In genomic region chr20:2005831-2006426, GRCh38 we compare ENCODE assay signal across 1 cellular context.
TF ChIP-seq lines count a peak whose summit lies in the region.

No MANE protein-coding gene starts in this region.

TF ChIP-seq in HepG2, 621 proteins besides CTCF, POLR2A, EP300 and RAD21 (continued from another document and continues in another):
- TF ChIP-seq, protein P1, sequence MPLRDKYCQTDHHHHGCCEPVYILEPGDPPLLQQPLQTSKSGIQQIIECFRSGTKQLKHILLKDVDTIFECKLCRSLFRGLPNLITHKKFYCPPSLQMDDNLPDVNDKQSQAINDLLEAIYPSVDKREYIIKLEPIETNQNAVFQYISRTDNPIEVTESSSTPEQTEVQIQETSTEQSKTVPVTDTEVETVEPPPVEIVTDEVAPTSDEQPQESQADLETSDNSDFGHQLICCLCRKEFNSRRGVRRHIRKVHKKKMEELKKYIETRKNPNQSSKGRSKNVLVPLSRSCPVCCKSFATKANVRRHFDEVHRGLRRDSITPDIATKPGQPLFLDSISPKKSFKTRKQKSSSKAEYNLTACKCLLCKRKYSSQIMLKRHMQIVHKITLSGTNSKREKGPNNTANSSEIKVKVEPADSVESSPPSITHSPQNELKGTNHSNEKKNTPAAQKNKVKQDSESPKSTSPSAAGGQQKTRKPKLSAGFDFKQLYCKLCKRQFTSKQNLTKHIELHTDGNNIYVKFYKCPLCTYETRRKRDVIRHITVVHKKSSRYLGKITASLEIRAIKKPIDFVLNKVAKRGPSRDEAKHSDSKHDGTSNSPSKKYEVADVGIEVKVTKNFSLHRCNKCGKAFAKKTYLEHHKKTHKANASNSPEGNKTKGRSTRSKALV (CRISPR knock-in tag; IDR thresholded peaks at IDR 0.05): peak; percentile 97
- TF ChIP-seq ZZZ3 (CRISPR knock-in tag; IDR thresholded peaks at IDR 0.05; ENCODE audit: borderline replicate concordance): peak; percentile 63; the same call in 1 of the 2 replicates
- peak; percentile 93 for TF ChIP-seq ZBTB1 (CRISPR knock-in tag; IDR thresholded peaks at IDR 0.05; ENCODE audit: borderline replicate concordance)
- TF ChIP-seq, protein P2, sequence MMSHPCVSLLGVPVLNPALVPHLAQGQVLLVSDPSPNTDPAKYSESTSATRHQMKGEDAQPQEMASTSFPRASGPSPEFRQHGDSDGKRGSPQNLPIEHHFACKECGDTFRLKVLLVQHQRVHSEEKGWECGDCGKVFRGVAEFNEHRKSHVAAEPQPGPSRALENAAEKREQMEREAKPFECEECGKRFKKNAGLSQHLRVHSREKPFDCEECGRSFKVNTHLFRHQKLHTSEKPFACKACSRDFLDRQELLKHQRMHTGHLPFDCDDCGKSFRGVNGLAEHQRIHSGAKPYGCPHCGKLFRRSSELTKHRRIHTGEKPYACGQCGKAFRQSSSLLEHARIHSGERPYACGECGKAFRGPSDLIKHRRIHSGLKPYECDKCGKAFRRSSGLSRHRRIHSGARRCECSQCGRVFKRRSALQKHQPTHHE (CRISPR knock-in tag; IDR thresholded peaks at IDR 0.05; ENCODE audit: borderline replicate concordance): peak; percentile 97
- TF ChIP-seq, protein P3, sequence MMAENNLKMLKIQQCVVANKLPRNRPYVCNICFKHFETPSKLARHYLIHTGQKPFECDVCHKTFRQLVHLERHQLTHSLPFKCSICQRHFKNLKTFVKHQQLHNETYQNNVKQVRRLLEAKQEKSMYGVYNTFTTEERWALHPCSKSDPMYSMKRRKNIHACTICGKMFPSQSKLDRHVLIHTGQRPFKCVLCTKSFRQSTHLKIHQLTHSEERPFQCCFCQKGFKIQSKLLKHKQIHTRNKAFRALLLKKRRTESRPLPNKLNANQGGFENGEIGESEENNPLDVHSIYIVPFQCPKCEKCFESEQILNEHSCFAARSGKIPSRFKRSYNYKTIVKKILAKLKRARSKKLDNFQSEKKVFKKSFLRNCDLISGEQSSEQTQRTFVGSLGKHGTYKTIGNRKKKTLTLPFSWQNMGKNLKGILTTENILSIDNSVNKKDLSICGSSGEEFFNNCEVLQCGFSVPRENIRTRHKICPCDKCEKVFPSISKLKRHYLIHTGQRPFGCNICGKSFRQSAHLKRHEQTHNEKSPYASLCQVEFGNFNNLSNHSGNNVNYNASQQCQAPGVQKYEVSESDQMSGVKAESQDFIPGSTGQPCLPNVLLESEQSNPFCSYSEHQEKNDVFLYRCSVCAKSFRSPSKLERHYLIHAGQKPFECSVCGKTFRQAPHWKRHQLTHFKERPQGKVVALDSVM (CRISPR knock-in tag; IDR thresholded peaks at IDR 0.05): no peak; the same call in 1 of the 2 replicates
- TF ChIP-seq CREB3 (CRISPR knock-in tag; IDR thresholded peaks at IDR 0.05): peak; percentile 97
- TF ChIP-seq ETS1 (CRISPR knock-in tag; IDR thresholded peaks at IDR 0.05): peak; percentile 95
- TF ChIP-seq SIX1 (CRISPR knock-in tag; IDR thresholded peaks at IDR 0.05; ENCODE audit: borderline replicate concordance): peak; percentile 90
- TF ChIP-seq ARHGAP35 (CRISPR knock-in tag; IDR thresholded peaks at IDR 0.05; ENCODE audit: borderline replicate concordance): peak; percentile 98; the same call in 1 of the 2 replicates
- TF ChIP-seq ZMYM3 (CRISPR knock-in tag; IDR thresholded peaks at IDR 0.05): peak; percentile 22; the same call in 1 of the 2 replicates
- peak; percentile 67; the same call in 1 of the 2 replicates for TF ChIP-seq SKIL (CRISPR knock-in tag; IDR thresholded peaks at IDR 0.05; ENCODE audit: borderline replicate concordance)
- peak; percentile 97 for TF ChIP-seq HMGXB3 (CRISPR knock-in tag; IDR thresholded peaks at IDR 0.05; ENCODE audit: borderline replicate concordance)
- no peak for TF ChIP-seq SRSF4 (IDR thresholded peaks at IDR 0.05; ENCODE audit: low read depth, low read length, poor library complexity, severe bottlenecking)
- peak; percentile 88; the same call in 1 of the 2 replicates for TF ChIP-seq PREB (CRISPR knock-in tag; IDR thresholded peaks at IDR 0.05)
- TF ChIP-seq, protein P4, sequence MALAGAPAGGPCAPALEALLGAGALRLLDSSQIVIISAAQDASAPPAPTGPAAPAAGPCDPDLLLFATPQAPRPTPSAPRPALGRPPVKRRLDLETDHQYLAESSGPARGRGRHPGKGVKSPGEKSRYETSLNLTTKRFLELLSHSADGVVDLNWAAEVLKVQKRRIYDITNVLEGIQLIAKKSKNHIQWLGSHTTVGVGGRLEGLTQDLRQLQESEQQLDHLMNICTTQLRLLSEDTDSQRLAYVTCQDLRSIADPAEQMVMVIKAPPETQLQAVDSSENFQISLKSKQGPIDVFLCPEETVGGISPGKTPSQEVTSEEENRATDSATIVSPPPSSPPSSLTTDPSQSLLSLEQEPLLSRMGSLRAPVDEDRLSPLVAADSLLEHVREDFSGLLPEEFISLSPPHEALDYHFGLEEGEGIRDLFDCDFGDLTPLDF (CRISPR knock-in tag; IDR thresholded peaks at IDR 0.05): peak; percentile 72
- TF ChIP-seq, protein P5, sequence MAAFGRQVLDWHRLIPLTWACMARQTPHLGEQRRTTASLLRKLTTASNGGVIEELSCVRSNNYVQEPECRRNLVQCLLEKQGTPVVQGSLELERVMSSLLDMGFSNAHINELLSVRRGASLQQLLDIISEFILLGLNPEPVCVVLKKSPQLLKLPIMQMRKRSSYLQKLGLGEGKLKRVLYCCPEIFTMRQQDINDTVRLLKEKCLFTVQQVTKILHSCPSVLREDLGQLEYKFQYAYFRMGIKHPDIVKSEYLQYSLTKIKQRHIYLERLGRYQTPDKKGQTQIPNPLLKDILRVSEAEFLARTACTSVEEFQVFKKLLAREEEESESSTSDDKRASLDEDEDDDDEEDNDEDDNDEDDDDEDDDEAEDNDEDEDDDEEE (CRISPR knock-in tag; IDR thresholded peaks at IDR 0.05): peak; percentile 97
- TF ChIP-seq, protein P6, sequence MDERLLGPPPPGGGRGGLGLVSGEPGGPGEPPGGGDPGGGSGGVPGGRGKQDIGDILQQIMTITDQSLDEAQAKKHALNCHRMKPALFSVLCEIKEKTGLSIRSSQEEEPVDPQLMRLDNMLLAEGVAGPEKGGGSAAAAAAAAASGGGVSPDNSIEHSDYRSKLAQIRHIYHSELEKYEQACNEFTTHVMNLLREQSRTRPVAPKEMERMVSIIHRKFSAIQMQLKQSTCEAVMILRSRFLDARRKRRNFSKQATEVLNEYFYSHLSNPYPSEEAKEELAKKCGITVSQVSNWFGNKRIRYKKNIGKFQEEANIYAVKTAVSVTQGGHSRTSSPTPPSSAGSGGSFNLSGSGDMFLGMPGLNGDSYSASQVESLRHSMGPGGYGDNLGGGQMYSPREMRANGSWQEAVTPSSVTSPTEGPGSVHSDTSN (CRISPR knock-in tag; IDR thresholded peaks at IDR 0.05): no peak
- TF ChIP-seq RNF2 (conservative IDR thresholded peaks at IDR 0.05; ENCODE audit: low read depth): no peak
- peak; percentile 95; the same call in 1 of the 2 replicates for TF ChIP-seq MAF1 (CRISPR knock-in tag; IDR thresholded peaks at IDR 0.05; ENCODE audit: borderline replicate concordance)
- TF ChIP-seq, protein P7, sequence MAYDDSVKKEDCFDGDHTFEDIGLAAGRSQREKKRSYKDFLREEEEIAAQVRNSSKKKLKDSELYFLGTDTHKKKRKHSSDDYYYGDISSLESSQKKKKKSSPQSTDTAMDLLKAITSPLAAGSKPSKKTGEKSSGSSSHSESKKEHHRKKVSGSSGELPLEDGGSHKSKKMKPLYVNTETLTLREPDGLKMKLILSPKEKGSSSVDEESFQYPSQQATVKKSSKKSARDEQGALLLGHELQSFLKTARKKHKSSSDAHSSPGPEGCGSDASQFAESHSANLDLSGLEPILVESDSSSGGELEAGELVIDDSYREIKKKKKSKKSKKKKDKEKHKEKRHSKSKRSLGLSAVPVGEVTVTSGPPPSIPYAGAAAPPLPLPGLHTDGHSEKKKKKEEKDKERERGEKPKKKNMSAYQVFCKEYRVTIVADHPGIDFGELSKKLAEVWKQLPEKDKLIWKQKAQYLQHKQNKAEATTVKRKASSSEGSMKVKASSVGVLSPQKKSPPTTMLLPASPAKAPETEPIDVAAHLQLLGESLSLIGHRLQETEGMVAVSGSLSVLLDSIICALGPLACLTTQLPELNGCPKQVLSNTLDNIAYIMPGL (CRISPR knock-in tag; IDR thresholded peaks at IDR 0.05; ENCODE audit: borderline replicate concordance in 1 of 2, low read depth in 1 of 2): peak; percentile 60 to 91; a peak in 3 of 4 replicates
- TF ChIP-seq RAD51 (IDR thresholded peaks at IDR 0.05; ENCODE audit: borderline replicate concordance): no peak
- no peak for TF ChIP-seq SMAD1 (CRISPR knock-in tag; IDR thresholded peaks at IDR 0.05; ENCODE audit: borderline replicate concordance, low read depth)
- peak; percentile 98 for TF ChIP-seq TEF (CRISPR knock-in tag; IDR thresholded peaks at IDR 0.05)
- TF ChIP-seq MLLT10 (CRISPR knock-in tag; IDR thresholded peaks at IDR 0.05): no peak
- TF ChIP-seq, protein P8, sequence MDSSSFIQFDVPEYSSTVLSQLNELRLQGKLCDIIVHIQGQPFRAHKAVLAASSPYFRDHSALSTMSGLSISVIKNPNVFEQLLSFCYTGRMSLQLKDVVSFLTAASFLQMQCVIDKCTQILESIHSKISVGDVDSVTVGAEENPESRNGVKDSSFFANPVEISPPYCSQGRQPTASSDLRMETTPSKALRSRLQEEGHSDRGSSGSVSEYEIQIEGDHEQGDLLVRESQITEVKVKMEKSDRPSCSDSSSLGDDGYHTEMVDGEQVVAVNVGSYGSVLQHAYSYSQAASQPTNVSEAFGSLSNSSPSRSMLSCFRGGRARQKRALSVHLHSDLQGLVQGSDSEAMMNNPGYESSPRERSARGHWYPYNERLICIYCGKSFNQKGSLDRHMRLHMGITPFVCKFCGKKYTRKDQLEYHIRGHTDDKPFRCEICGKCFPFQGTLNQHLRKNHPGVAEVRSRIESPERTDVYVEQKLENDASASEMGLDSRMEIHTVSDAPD (CRISPR knock-in tag; IDR thresholded peaks at IDR 0.05): peak; percentile 77; the same call in 1 of the 2 replicates
- peak; percentile 99 for TF ChIP-seq ZFP36L2 (CRISPR knock-in tag; IDR thresholded peaks at IDR 0.05)
- TF ChIP-seq FOXA3 (CRISPR knock-in tag; IDR thresholded peaks at IDR 0.05): peak; percentile 93
- peak; percentile 95 for TF ChIP-seq KMT2B (CRISPR knock-in tag; IDR thresholded peaks at IDR 0.05)
